Comparison of ENCODE assay signal across 22 cellular contexts in the genomic region with DNA sequence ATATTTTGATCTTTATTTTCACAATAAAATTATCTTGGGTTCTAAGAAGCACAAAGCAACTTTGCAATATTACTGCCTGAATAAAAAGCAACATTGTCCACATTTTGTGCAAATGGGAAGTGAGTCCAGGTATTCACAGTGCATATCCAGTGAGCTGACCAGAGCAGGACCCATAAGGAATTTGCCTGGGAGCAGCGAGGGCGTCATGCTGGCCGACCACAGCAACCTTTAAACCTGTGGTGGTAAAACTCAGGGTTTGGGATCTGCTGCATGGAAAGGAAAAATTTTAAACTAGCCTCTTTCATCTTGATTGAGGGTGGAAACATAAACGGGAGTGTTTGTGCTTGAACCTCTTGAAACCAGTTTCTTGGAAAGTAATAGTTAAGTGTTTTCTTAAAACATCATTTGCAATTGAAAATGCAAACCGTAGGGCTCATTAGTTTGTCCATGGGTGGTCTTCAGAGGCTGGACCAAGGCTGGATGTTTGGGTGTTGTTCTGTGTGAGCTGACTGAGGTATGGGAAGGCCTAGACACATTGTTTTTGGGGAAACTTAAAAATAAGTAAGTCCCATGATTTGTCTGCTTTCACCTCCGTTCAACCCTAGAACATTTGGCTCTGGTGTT.
"Had no signal": no experiment of that assay in that cellular context is flagged by ENCODE, and none has a peak within 500 bp of the region (broad histone marks: within the 10 kb centered on the region; RNA-seq: fewer than 3 reads in every experiment).

No MANE protein-coding gene starts in this region.

- H3K9me3 ChIP-seq: heart left ventricle, spleen, suprapubic skin, tibial artery had no signal

- H3K4me3 ChIP-seq: heart left ventricle, spleen, suprapubic skin, tibial artery had no signal

- H3K27me3 ChIP-seq: foreskin keratinocyte, heart left ventricle, spleen, suprapubic skin, tibial artery had no signal

- FAIRE-seq: astrocyte had no signal

- H3K36me3 ChIP-seq: heart left ventricle, spleen, suprapubic skin, tibial artery had no signal

- H3K27ac ChIP-seq: foreskin keratinocyte, heart left ventricle, spleen, suprapubic skin, tibial artery had no signal

- H3K4me1 ChIP-seq: foreskin keratinocyte, spleen, suprapubic skin, tibial artery had no signal

- ATAC-seq: esophagus mucosa, foreskin keratinocyte, heart left ventricle, right cardiac atrium had no signal

- DNase-seq: activated CD4-positive, alpha-beta memory T cell treated with anti-CD3 and anti-CD28 coated beads, Interleukin-2, amount 10 ng/mL, durations not matched to agents 7 days and 5 days; activated CD4-positive, alpha-beta T cell treated with anti-CD3 and anti-CD28 coated beads for 1 hour; activated CD4-positive, alpha-beta T cell treated with anti-CD3 and anti-CD28 coated beads, Interleukin-2, amount 10 ng/mL, durations not matched to agents 7 days and 5 days; activated CD8-positive, alpha-beta memory T cell treated with anti-CD3 and anti-CD28 coated beads, Interleukin-2, amount 50 U/mL, for 48 hours; activated gamma-delta T cell; activated naive CD4-positive, alpha-beta T cell treated with anti-CD3 and anti-CD28 coated beads, Interleukin-2, amount 10 ng/mL, durations not matched to agents 7 days and 5 days; activated T-cell treated with anti-CD3 and anti-CD28 coated beads, Interleukin-2, amount 50 U/mL, for 24 hours; amniotic stem cell; central memory CD4-positive, alpha-beta T cell; foreskin keratinocyte; heart left ventricle; immature natural killer cell; natural killer cell; posterior cingulate gyrus; right cardiac atrium; spleen; T-helper 17 cell; T1000; tibial artery had no signal
